In genomic region chr3:16849795-16850194, GRCh38 we compare ENCODE assay signal across 9 cellular contexts. TPM values are rescaled to one million over a fixed set of nuclear protein-coding genes. Genes with fewer than 3 reads are reported as not detected.
DNase-seq lines count a peak whose midpoint lies in the region; ATAC-seq and TF ChIP-seq lines count a peak whose summit lies in the region.
"Had no signal": no experiment of that assay in that cellular context is flagged by ENCODE, and none has a peak within 500 bp of the region (broad histone marks: within the 10 kb centered on the region; RNA-seq: fewer than 3 reads in every experiment).

No MANE protein-coding gene starts in this region.

- ATAC-seq in RWPE2 (ENCODE audit: low read depth) (peak; percentile 31; the same call in 1 of the 3 replicates), GM21423 (IDR thresholded peaks at IDR 0.05; ENCODE audit: unreplicated experiment) (no peak)

- H3K27ac Mint-ChIP-seq in T-helper 1 cell treated with Interleukin-12 subunit alpha and Interleukin-12 subunit beta and Interleukin-4 antibody, amounts not matched to agents 30 μg/mL and 1 μg/mL, for 36 hours = no peak overlapping the region

- no peak overlapping the region for H3K4me3 ChIP-seq in RWPE2 (ENCODE audit: severe bottlenecking)
- no peak overlapping the region for H3K4me3 ChIP-seq in fibroblast of mammary gland (ENCODE audit: control insufficient read depth, low read depth, low read length)
- no peak overlapping the region for H3K4me3 ChIP-seq in sigmoid colon

- peaks cover 2% of the 10 kb centered on the region for H3K36me3 Mint-ChIP-seq in T-helper 1 cell treated with Interleukin-12 subunit alpha and Interleukin-12 subunit beta and Interleukin-4 antibody, amounts not matched to agents 30 μg/mL and 1 μg/mL, for 36 hours (ENCODE audit: low read depth)

- H3K27me3 ChIP-seq in RWPE2 (ENCODE audit: insufficient read depth, poor library complexity, severe bottlenecking) = no peaks in the 10 kb centered on the region
- no peaks in the 10 kb centered on the region for H3K27me3 ChIP-seq in sigmoid colon

- peaks cover 31% of the 10 kb centered on the region for H3K4me1 Mint-ChIP-seq in T-helper 1 cell treated with Interleukin-12 subunit alpha and Interleukin-12 subunit beta and Interleukin-4 antibody, amounts not matched to agents 30 μg/mL and 1 μg/mL, for 36 hours (ENCODE audit: low read depth)

- H3K36me3 ChIP-seq in RWPE2 (ENCODE audit: low read depth) (no peaks in the 10 kb centered on the region), sigmoid colon (no peaks in the 10 kb centered on the region)

- no peak for TF ChIP-seq EP300 in sigmoid colon (IDR thresholded peaks at IDR 0.05)

- H3K4me1 ChIP-seq in RWPE2 (ENCODE audit: insufficient read depth, poor library complexity, severe bottlenecking) (no peaks in the 10 kb centered on the region), sigmoid colon (no peaks in the 10 kb centered on the region)

- intact Hi-C loops in sigmoid colon (cut with DNase I) = no loop called here

- H3K4me3 Mint-ChIP-seq in T-helper 1 cell treated with Interleukin-12 subunit alpha and Interleukin-12 subunit beta and Interleukin-4 antibody, amounts not matched to agents 30 μg/mL and 1 μg/mL, for 36 hours = peak overlapping the region; percentile 39

- H3K27ac ChIP-seq in RWPE2 (ENCODE audit: poor library complexity, severe bottlenecking) (no peak overlapping the region), sigmoid colon (peak overlapping the region in 3 of 4 donors; percentile 25 to 53 (median 37))
- H3K27ac ChIP-seq: C4-2B had no signal

- no peaks in the 10 kb centered on the region for H3K9me3 Mint-ChIP-seq in T-helper 1 cell treated with Interleukin-12 subunit alpha and Interleukin-12 subunit beta and Interleukin-4 antibody, amounts not matched to agents 30 μg/mL and 1 μg/mL, for 36 hours

- no peak for TF ChIP-seq POLR2A in sigmoid colon (IDR thresholded peaks at IDR 0.05)

- no peak for DNase-seq in T-helper 1 cell
- no peak for DNase-seq in RWPE2 (ENCODE audit: low spot score)
- peak; percentile 69 for DNase-seq in fibroblast of mammary gland (ENCODE audit: low read depth)
- DNase-seq in sigmoid colon = no peak
- no peak for DNase-seq in activated effector memory CD4-positive, alpha-beta T cell treated with anti-CD3 and anti-CD28 coated beads, Interleukin-2, amount 50 U/mL, for 16 hours
- no peak for DNase-seq in effector CD8-positive, alpha-beta T cell (lab: John Stamatoyannopoulos, UW)

- H3K9me3 ChIP-seq in RWPE2 (ENCODE audit: severe bottlenecking) (no peaks in the 10 kb centered on the region), sigmoid colon (no peaks in the 10 kb centered on the region)

- TF ChIP-seq CTCF in RWPE2 (IDR thresholded peaks at IDR 0.05; ENCODE audit: poor library complexity, severe bottlenecking) = no peak
- TF ChIP-seq CTCF in fibroblast of mammary gland (conservative IDR thresholded peaks at IDR 0.05; ENCODE audit: control insufficient read depth, insufficient read depth, low read depth, low read length) = no peak
- TF ChIP-seq CTCF in sigmoid colon (IDR thresholded peaks at IDR 0.05) = no peak

- WGBS in sigmoid colon, 2 donors = 47 to 61% methylated on average over 3 of the region's 3 CpGs

- peaks cover 7% of the 10 kb centered on the region for H3K27me3 Mint-ChIP-seq in T-helper 1 cell treated with Interleukin-12 subunit alpha and Interleukin-12 subunit beta and Interleukin-4 antibody, amounts not matched to agents 30 μg/mL and 1 μg/mL, for 36 hours (ENCODE audit: low read depth)

RNA-seq across cellular contexts. Expression of gene PLCL2, which starts 35.0 kb away (rescaled TPM):
- 10 to 100 TPM in 3 of 4 donors, 1 to 10 TPM in 1; 8.0 to 11.8 (median 10.8) TPM for total RNA-seq in sigmoid colon
- 10 to 100 TPM in 2 of 3 donors, 1 to 10 TPM in 1; 8.4 to 12.6 (median 12.5) TPM for polyA plus RNA-seq in sigmoid colon
